ENCODE assay signal across 20 cellular contexts in the genomic region with DNA sequence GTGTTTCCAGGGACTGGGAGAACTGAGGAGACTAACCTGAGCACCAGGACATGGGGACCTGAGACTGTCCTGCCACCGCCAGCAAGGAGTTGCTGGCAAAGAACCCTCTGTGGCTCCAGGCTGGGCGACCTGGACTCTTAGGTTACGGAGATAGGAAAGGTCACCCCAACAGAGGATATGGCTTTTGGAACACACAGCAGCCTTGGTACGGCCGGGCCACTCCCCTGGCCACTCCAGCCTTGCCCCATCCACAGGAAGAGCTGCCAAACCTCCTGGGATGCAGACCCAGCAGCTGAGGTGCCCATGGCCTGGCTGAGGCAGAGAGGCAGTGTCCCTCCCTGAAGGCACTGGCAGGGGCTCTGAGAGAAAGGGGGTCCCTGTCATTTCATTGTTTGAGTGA.
DNase-seq lines count a peak whose midpoint lies in the region; ATAC-seq, FAIRE-seq and TF ChIP-seq lines count a peak whose summit lies in the region.
"Had no signal": no experiment of that assay in that cellular context is flagged by ENCODE, and none has a peak within 500 bp of the region (broad histone marks: within the 10 kb centered on the region; RNA-seq: fewer than 3 reads in every experiment).

No MANE protein-coding gene starts in this region.

- H3K4me3 Mint-ChIP-seq in chondrocyte (ENCODE audit: unreplicated experiment), result no peak overlapping the region
- H3K4me3 Mint-ChIP-seq: CD4-positive, CD25-positive, alpha-beta regulatory T cell; CD8-positive, alpha-beta memory T cell had no signal

- intact Hi-C loops in kidney (cut with DNase I) (no loop called here), posterior vena cava (cut with DNase I) (no loop called here), tibial artery (cut with DNase I; ENCODE audit: low total_unique reads) (no loop called here)

- no peaks in the 10 kb centered on the region for H3K4me1 ChIP-seq in kidney (ENCODE audit: control insufficient read depth in 1 of 2, insufficient read depth in 1 of 2, low read depth in 1 of 2, low read length in 2 of 2)
- H3K4me1 ChIP-seq in tibial artery, result peaks cover 0 to 10% (median under 1%) of the 10 kb centered on the region in 4 donors

- DNase-seq in chondrocyte (ENCODE audit: low spot score) (peak; percentile 54), kidney (peak; percentile 28), posterior vena cava (ENCODE audit: low spot score) (peak; percentile 30), tibial artery (no peak), cerebellar nuclear complex (lab: John Stamatoyannopoulos, UW) (no peak)
- DNase-seq: ACHN; BE2C; C1 segment of cervical spinal cord; CD4-positive, CD25-positive, alpha-beta regulatory T cell; CD8-positive, alpha-beta memory T cell; COR-L47; GM23248; HCEC 1CT had no signal

- ATAC-seq in GM18520 (IDR thresholded peaks at IDR 0.05; ENCODE audit: unreplicated experiment), result no peak

- H3K27me3 ChIP-seq in tibial artery, result no peaks in the 10 kb centered on the region
- H3K27me3 ChIP-seq: BE2C had no signal

- peaks cover 2% of the 10 kb centered on the region for H3K27me3 Mint-ChIP-seq in chondrocyte (ENCODE audit: low read depth)
- H3K27me3 Mint-ChIP-seq: CD4-positive, CD25-positive, alpha-beta regulatory T cell had no signal

- H3K4me3 ChIP-seq in kidney (ENCODE audit: low read length in 2 of 2), result no peak overlapping the region
- H3K4me3 ChIP-seq in tibial artery, result no peak overlapping the region
- H3K4me3 ChIP-seq: GM23248 had no signal

- TF ChIP-seq CTCF in chondrocyte (IDR thresholded peaks at IDR 0.05) (no peak), kidney (IDR thresholded peaks at IDR 0.05; ENCODE audit: borderline replicate concordance, extremely low read depth, insufficient read depth) (no peak), tibial artery (IDR thresholded peaks at IDR 0.05) (no peak)

- H3K27ac ChIP-seq in kidney (ENCODE audit: low read depth in 2 of 2, low read length in 2 of 2) (no peak overlapping the region), tibial artery (no peak overlapping the region)
- H3K27ac ChIP-seq: GM23248, HL-60 had no signal

- peaks cover 0 to 7% of the 10 kb centered on the region in 2 donors for H3K9me3 ChIP-seq in kidney (ENCODE audit: control insufficient read depth in 1 of 2, low read length in 2 of 2)
- H3K9me3 ChIP-seq in tibial artery, result no peaks in the 10 kb centered on the region
- H3K9me3 ChIP-seq: BE2C had no signal

- H3K4me1 Mint-ChIP-seq in chondrocyte (ENCODE audit: low read depth), result peaks cover 5% of the 10 kb centered on the region
- H3K4me1 Mint-ChIP-seq: CD4-positive, CD25-positive, alpha-beta regulatory T cell had no signal

- no peaks in the 10 kb centered on the region for H3K36me3 Mint-ChIP-seq in chondrocyte (ENCODE audit: low read depth)
- H3K36me3 Mint-ChIP-seq: CD4-positive, CD25-positive, alpha-beta regulatory T cell; CD8-positive, alpha-beta memory T cell had no signal

- FAIRE-seq in kidney (lab: Jason Lieb, UNC), result no peak
- FAIRE-seq: A204.1, D721Med, G401.6, GM12891, H54 had no signal

- no peak overlapping the region for H3K27ac Mint-ChIP-seq in chondrocyte (ENCODE audit: unreplicated experiment)
- H3K27ac Mint-ChIP-seq: CD8-positive, alpha-beta memory T cell had no signal

- H3K9ac ChIP-seq in kidney (ENCODE audit: low read length in 2 of 2), result no peak overlapping the region
- H3K9ac ChIP-seq: GM23248 had no signal

- peaks cover 10% of the 10 kb centered on the region for H3K9me3 Mint-ChIP-seq in chondrocyte (ENCODE audit: low read depth)
- H3K9me3 Mint-ChIP-seq: CD4-positive, CD25-positive, alpha-beta regulatory T cell had no signal

- H3K36me3 ChIP-seq in kidney (ENCODE audit: control insufficient read depth in 1 of 2, insufficient read depth in 2 of 2, low read length in 2 of 2), result no peaks in the 10 kb centered on the region
- H3K36me3 ChIP-seq in tibial artery, result no peaks in the 10 kb centered on the region
- H3K36me3 ChIP-seq: BE2C had no signal

Comparison
In these comparisons a context has a peak if more than half of its experiments do, and no peak if none do; other contexts are left out.
1. DNase-seq: peak in chondrocyte (single experiment), kidney (single experiment) and posterior vena cava (single experiment); none in tibial artery (0 of 2) and cerebellar nuclear complex (0 of 2).